ENCODE assay signal across 14 cellular contexts in genomic region chr9:108113579-108113978, GRCh38.
"Had no signal": no experiment of that assay in that cellular context is flagged by ENCODE, and none has a peak within 500 bp of the region (broad histone marks: within the 10 kb centered on the region; RNA-seq: fewer than 3 reads in every experiment).

No MANE protein-coding gene starts in this region.

- FAIRE-seq: endothelial cell of umbilical vein, TTC549 had no signal

- H3K4me3 ChIP-seq: ascending aorta, breast epithelium, esophagus muscularis mucosa had no signal

- ATAC-seq: left colon had no signal

- DNase-seq: activated CD4-positive, alpha-beta T cell treated with anti-CD3 and anti-CD28 coated beads, Interleukin-2, amount 50 U/mL, for 48 hours; activated gamma-delta T cell; cerebellar nuclear complex; cortex of kidney; effector CD4-positive, alpha-beta T cell; hypothalamus; islet precursor cell; left colon; stimulated activated naive B cell treated with anti-CD40 and anti-IgM and Interleukin-4, amounts not matched to agents 10 μg/mL and 1 μg/mL and 100 μg/mL, for 72 hours had no signal
